Comparison of ENCODE assay signal across 1 cellular context in the genomic region with DNA sequence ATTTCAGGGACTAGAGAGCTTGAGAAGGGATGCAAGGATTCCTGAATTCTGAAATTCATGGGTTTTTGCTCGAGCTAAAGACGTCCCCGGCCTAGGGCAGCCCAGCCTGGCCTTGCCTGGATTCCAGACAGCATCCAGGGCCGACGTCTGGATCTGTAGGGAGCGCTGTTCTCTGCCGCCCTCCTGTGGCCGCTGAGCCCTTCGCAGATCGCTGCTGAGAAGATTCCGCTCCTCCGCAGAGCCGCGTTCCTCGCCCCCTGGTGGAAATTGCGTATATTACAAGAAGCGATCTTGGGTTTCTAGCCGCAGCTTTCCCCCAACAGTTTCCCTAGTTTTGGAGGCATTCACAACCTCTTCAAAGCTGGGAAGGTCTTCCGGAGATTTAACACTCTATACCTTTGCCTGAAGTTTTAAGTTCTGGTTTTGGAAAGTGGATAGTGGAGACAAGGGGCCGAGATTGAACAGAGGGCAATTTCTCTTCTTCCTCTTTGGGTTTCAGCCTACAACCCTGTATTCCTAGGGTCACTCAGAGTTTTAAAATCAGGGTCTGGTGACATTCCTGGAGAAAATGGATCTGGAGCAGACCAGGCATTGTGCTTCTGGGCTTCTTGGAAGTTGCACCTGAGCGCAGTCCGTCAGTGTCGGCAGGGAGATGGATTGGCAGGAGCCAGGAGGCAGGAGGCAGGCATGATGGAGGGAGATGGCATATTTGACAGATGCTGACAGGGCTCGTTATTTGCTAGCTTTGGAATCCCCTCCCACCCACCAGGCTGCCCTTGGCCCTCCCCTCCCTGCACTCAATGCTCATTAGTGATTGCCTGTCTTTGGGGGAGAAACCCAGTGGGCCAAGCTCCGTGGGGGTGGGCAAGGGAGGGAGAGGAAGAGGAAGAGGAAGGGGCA.
TF ChIP-seq lines count a peak whose summit lies in the region.

No MANE protein-coding gene starts in this region.

TF ChIP-seq in endothelial cell of umbilical vein, 7 proteins besides CTCF, POLR2A, EP300 and RAD21 (continued from another document):
- TF ChIP-seq, protein P1, sequence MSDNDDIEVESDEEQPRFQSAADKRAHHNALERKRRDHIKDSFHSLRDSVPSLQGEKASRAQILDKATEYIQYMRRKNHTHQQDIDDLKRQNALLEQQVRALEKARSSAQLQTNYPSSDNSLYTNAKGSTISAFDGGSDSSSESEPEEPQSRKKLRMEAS (IDR thresholded peaks at IDR 0.05; ENCODE audit: insufficient read depth, insufficient read length): no peak
- TF ChIP-seq JUN (IDR thresholded peaks at IDR 0.05; ENCODE audit: borderline replicate concordance, insufficient read depth, insufficient read length, low read depth): no peak
